In the genomic region with DNA sequence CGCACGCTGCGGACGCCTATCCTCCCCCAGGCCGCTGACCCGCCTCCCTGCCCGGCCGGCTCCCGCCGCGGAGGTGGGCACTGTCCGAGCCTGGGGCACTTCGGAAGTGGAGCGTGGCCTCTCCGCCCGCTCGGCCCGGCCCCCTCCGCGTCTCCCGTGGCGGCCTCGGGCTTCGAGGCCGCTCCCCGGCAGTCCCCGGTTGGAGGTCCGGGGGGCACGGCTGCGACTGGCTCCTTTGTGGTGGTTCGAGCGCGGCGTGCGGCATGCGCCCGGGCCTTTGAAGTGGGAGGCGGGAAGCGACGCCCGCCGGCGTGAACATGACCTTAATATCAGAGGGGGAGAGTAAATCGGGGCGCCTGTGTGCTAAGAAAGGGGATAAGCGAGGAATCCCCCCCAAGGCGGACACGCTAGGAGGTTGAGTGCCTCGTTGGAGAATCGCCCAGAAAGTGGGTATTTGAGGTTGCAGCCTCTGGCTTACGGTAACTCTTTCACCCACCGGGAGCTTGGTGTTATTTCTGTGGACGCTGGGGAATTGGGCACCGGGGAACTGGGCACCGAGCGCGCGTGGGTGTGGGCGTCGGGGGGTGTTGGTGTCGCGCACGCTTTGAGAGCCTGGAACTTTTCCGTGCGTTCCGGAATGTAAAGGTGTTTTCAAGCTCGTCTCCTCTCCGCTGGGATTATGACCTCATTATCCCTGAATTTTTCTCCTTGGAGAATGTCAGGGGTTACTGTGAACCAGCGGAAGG, we compare ENCODE assay signal across 7 cellular contexts. TPM values are rescaled to one million over a fixed set of nuclear protein-coding genes. Genes with fewer than 3 reads are reported as not detected.
DNase-seq lines count a peak whose midpoint lies in the region; ATAC-seq and TF ChIP-seq lines count a peak whose summit lies in the region.

No MANE protein-coding gene starts in this region.

- peaks cover 18% of the 10 kb centered on the region; the same call in 1 of the 2 replicates for H4K20me1 ChIP-seq in OCI-LY7 (ENCODE audit: insufficient read depth, low read length)

- ATAC-seq in GM18867 (IDR thresholded peaks at IDR 0.05; ENCODE audit: unreplicated experiment) = peak; percentile 34
- peak; percentile 33 for ATAC-seq in HG02852 (IDR thresholded peaks at IDR 0.05; ENCODE audit: unreplicated experiment)

- BruUV-seq in OCI-LY7 (replicated peaks; lab: Mats Ljungman, UMichigan) = no TSS peak

- peak overlapping the region; percentile 61 for H3K27ac ChIP-seq in OCI-LY7 (ENCODE audit: low read depth, low read length, poor library complexity, severe bottlenecking)
- peak overlapping the region; percentile 6 for H3K27ac ChIP-seq in rectal smooth muscle tissue (ENCODE audit: low read depth, low read length)

- H3K4me2 ChIP-seq in OCI-LY7 (ENCODE audit: low read length) = peak overlapping the region; percentile 92

- intact Hi-C loops in OCI-LY7 (cut with micrococcal nuclease; ENCODE audit: unreplicated experiment) = loop anchor here (5.0 kb wide), 2 partner anchors 218 to 277 kb away; partner anchors contain the start of gene RPP38
- intact Hi-C loops in head of caudate nucleus (cut with DNase I) = loop anchor here (2.0 to 5.0 kb wide), 3 partner anchors 40 to 218 kb away; partner anchors contain the start of genes CDNF, DCLRE1C, HSPA14 and MSANTD7

- H3K27me3 ChIP-seq in rectal smooth muscle tissue (ENCODE audit: control insufficient read depth, insufficient read depth, low read length) = no peaks in the 10 kb centered on the region

- no peaks in the 10 kb centered on the region for H3K9me2 ChIP-seq in OCI-LY7 (ENCODE audit: insufficient read depth, low read length)

- CTCF ChIA-PET in OCI-LY7 (lab: Charles Lee; ENCODE audit: unreplicated experiment) = interaction anchor here (0.6 to 1.5 kb wide), 2 partner anchors 74 to 221 kb away, joined by 3 to 6 read pairs; partner anchors contain the start of gene DCLRE1C

- H2AFZ ChIP-seq in OCI-LY7 (ENCODE audit: low read length) = peak overlapping the region; percentile 70

- H3K9ac ChIP-seq in rectal smooth muscle tissue (ENCODE audit: low read length) = peak overlapping the region; percentile 32

- H3K4me1 ChIP-seq in OCI-LY7 (ENCODE audit: insufficient read depth, low read length, poor library complexity, severe bottlenecking) (peaks cover 42% of the 10 kb centered on the region), rectal smooth muscle tissue (ENCODE audit: control insufficient read depth, insufficient read depth, low read length) (peaks cover 6% of the 10 kb centered on the region)

- no peaks in the 10 kb centered on the region for H3K9me3 ChIP-seq in OCI-LY7 (ENCODE audit: low read length)

- TF ChIP-seq CTCF in OCI-LY7 (conservative IDR thresholded peaks at IDR 0.05; ENCODE audit: low read length) = no peak

- POLR2A ChIA-PET in OCI-LY7 (lab: Charles Lee) = interaction anchor here (0.9 to 4.0 kb wide), 8 partner anchors 10 to 80 kb away, joined by 3 to 23 read pairs (median 8); partner anchors contain the start of genes CDNF, HSPA14, MEIG1 and MSANTD7

- H3K36me3 ChIP-seq in OCI-LY7 (ENCODE audit: insufficient read depth, low read length) (peaks cover 42% of the 10 kb centered on the region), rectal smooth muscle tissue (ENCODE audit: control insufficient read depth, insufficient read depth, low read length) (no peaks in the 10 kb centered on the region)

- peak overlapping the region; percentile 88 for H3K4me3 ChIP-seq in OCI-LY7 (ENCODE audit: low read depth, low read length, poor library complexity, severe bottlenecking)
- H3K4me3 ChIP-seq in rectal smooth muscle tissue (ENCODE audit: low read length) = peak overlapping the region; percentile 84

- H3K79me2 ChIP-seq in OCI-LY7 (ENCODE audit: insufficient read depth, low read depth, low read length) = peaks cover 71% of the 10 kb centered on the region

- DNase-seq in OCI-LY7 (ENCODE audit: low spot score) (peak; percentile 60), head of caudate nucleus (peak in 33 of 42 donors; percentile 4 to 59 (median 26)), DMS79 (lab: John Stamatoyannopoulos, UW) (no peak)
- DNase-seq in activated gamma-delta T cell treated with anti-CD3 and anti-CD28 coated beads, Interleukin-2, amount 50 U/mL, for 16 hours (ENCODE audit: low read depth) = peak; percentile 10

RNA-seq across cellular contexts. Expression of gene SUV39H2, which starts 0.6 kb away (rescaled TPM):
- 31.5 and 43.4 TPM in 2 replicates for total RNA-seq in OCI-LY7 (2014; rRNA removed; shearing (Covaris generic))
- 58.0 and 58.2 TPM in 2 replicates for total RNA-seq in OCI-LY7 (2022)

RNA-seq across cellular contexts. Expression of gene HSPA14, which starts 41.1 kb away (rescaled TPM):
- 21.8 and 29.4 TPM in 2 replicates for total RNA-seq in OCI-LY7 (2014; rRNA removed; shearing (Covaris generic))
- total RNA-seq in OCI-LY7 (2022) = 28.2 and 30.9 TPM in 2 replicates

RNA-seq across cellular contexts. Expression of gene MSANTD7, which starts 41.1 kb away (rescaled TPM):
- total RNA-seq in OCI-LY7 (2014; rRNA removed; shearing (Covaris generic)) = 22.2 and 26.5 TPM in 2 replicates
- total RNA-seq in OCI-LY7 (2022) = 23.5 and 29.5 TPM in 2 replicates

RNA-seq across cellular contexts. Expression of gene CDNF, which starts 41.4 kb away (rescaled TPM):
- 0.72 and 3.2 TPM in 2 replicates for total RNA-seq in OCI-LY7 (2014; rRNA removed; shearing (Covaris generic))
- total RNA-seq in OCI-LY7 (2022) = 3.6 and 3.7 TPM in 2 replicates
